Comparison of ENCODE assay signal across 8 cellular contexts in the genomic region with DNA sequence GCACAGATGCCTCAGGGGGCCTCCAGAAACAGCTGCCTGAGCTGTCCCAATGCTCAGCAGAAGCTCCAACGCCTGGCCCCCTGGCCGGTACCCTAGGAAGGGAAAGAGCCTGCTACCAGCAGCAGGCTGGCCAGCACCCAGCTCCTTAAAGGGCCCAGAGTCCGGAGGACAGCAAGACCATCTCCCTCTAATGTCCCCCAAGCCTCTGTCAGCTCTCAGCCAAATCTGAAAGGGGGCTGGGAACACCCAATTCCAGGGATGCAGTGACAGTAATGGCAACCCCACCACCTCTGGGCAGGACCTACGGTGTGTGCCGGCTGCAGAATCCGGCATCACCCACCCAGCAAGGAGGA. TPM values are rescaled to one million over a fixed set of nuclear protein-coding genes. Genes with fewer than 3 reads are reported as not detected.
DNase-seq lines count a peak whose midpoint lies in the region; ATAC-seq, FAIRE-seq and TF ChIP-seq lines count a peak whose summit lies in the region.

No MANE protein-coding gene starts in this region.

- H3K4me1 Mint-ChIP-seq in stimulated activated naive CD8-positive, alpha-beta T cell treated with anti-CD3 and anti-CD28 coated beads, Interleukin-15, Interleukin-2, amounts not matched to agents 100 ng/mL and 50 ng/mL, for 24 hours (ENCODE audit: low read depth) = peaks cover 72% of the 10 kb centered on the region

- H3K36me3 ChIP-seq in adrenal gland (replicated peaks in 1 of 2) (peaks cover 0 to 2% of the 10 kb centered on the region in 2 donors), muscle layer of colon (ENCODE audit: insufficient read depth, low read length) (no peaks in the 10 kb centered on the region)

- H3K9ac ChIP-seq in muscle layer of colon (ENCODE audit: low read length) = peak overlapping the region; percentile 9

- H3K4me3 Mint-ChIP-seq in stimulated activated naive CD8-positive, alpha-beta T cell treated with anti-CD3 and anti-CD28 coated beads, Interleukin-15, Interleukin-2, amounts not matched to agents 100 ng/mL and 50 ng/mL, for 24 hours = peak overlapping the region; percentile 99

- no peaks in the 10 kb centered on the region for H3K9me3 Mint-ChIP-seq in stimulated activated naive CD8-positive, alpha-beta T cell treated with anti-CD3 and anti-CD28 coated beads, Interleukin-15, Interleukin-2, amounts not matched to agents 100 ng/mL and 50 ng/mL, for 24 hours

- no peak for DNase-seq in stimulated activated naive CD8-positive, alpha-beta T cell treated with anti-CD3 and anti-CD28 coated beads, Interleukin-15, Interleukin-2, amounts not matched to agents 100 U/mL and 50 U/mL, for 24 hours
- no peak for DNase-seq in adrenal gland
- DNase-seq in urothelium cell line (ENCODE audit: low spot score) = no peak
- no peak for DNase-seq in glomerular visceral epithelial cell (ENCODE audit: extremely low spot score)
- no peak for DNase-seq in activated CD4-positive, CD25-positive, alpha-beta regulatory T cell treated with anti-CD3 and anti-CD28 coated beads, Interleukin-2, amount 50 U/mL, for 72 hours

- TF ChIP-seq CTCF in adrenal gland (IDR thresholded peaks at IDR 0.05) = no peak

- no peak for FAIRE-seq in urothelium cell line (lab: Jason Lieb, UNC)

- intact Hi-C loops in adrenal gland (cut with DNase I) = no loop called here

- TF ChIP-seq POLR2A in adrenal gland (IDR thresholded peaks at IDR 0.05) = no peak

- peaks cover 46% of the 10 kb centered on the region for H3K36me3 Mint-ChIP-seq in stimulated activated naive CD8-positive, alpha-beta T cell treated with anti-CD3 and anti-CD28 coated beads, Interleukin-15, Interleukin-2, amounts not matched to agents 100 ng/mL and 50 ng/mL, for 24 hours (ENCODE audit: low read depth)

- H3K4me3 ChIP-seq in adrenal gland (peak overlapping the region in 1 of 4 donors; percentile 35), muscle layer of colon (ENCODE audit: low read depth in 1 of 2, low read length in 2 of 2) (no peak overlapping the region)

- ATAC-seq in stimulated activated naive CD8-positive, alpha-beta T cell treated with anti-CD3 and anti-CD28 coated beads, Interleukin-15, Interleukin-2, amounts not matched to agents 100 U/mL and 50 U/mL, for 24 hours = no peak
- ATAC-seq in HG02642 (IDR thresholded peaks at IDR 0.05; ENCODE audit: poor library complexity, unreplicated experiment) = no peak

- H3K27me3 ChIP-seq in adrenal gland (no peaks in the 10 kb centered on the region), muscle layer of colon (ENCODE audit: control insufficient read depth in 1 of 2, insufficient read depth in 2 of 2, low read length in 2 of 2) (no peaks in the 10 kb centered on the region)

- H3K27ac ChIP-seq in adrenal gland = peak overlapping the region in 4 of 5 donors; percentile 26 to 91 (median 58)
- no peak overlapping the region for H3K27ac ChIP-seq in muscle layer of colon (ENCODE audit: low read depth, low read length)

- no peaks in the 10 kb centered on the region for H3K27me3 Mint-ChIP-seq in stimulated activated naive CD8-positive, alpha-beta T cell treated with anti-CD3 and anti-CD28 coated beads, Interleukin-15, Interleukin-2, amounts not matched to agents 100 ng/mL and 50 ng/mL, for 24 hours

- H3K9me3 ChIP-seq in adrenal gland (replicated peaks in 1 of 3) (no peaks in the 10 kb centered on the region), muscle layer of colon (ENCODE audit: low read length) (no peaks in the 10 kb centered on the region)

- H3K27ac Mint-ChIP-seq in stimulated activated naive CD8-positive, alpha-beta T cell treated with anti-CD3 and anti-CD28 coated beads, Interleukin-15, Interleukin-2, amounts not matched to agents 100 ng/mL and 50 ng/mL, for 24 hours = peak overlapping the region; percentile 98

- 42 to 57% (median 52%) methylated on average over 6 of the region's 6 CpGs for WGBS in adrenal gland, 4 donors

- peaks cover 42 to 77% of the 10 kb centered on the region in 2 donors for H3K4me1 ChIP-seq in adrenal gland (replicated peaks in 1 of 2)
- H3K4me1 ChIP-seq in muscle layer of colon (ENCODE audit: insufficient read depth, low read length) = peaks cover 39% of the 10 kb centered on the region

RNA-seq across cellular contexts. Expression of gene PPP6R1, which starts 4.2 kb away (rescaled TPM):
- 100 to 1,000 TPM in 2 of 8 donors, 10 to 100 TPM in 6; 55.1 to 116 (median 87.9) TPM for total RNA-seq in adrenal gland
- 100 to 1,000 TPM in 1 of 3 donors, 10 to 100 TPM in 2; 33.4 to 102 (median 56.1) TPM for polyA plus RNA-seq in adrenal gland

RNA-seq across cellular contexts. Expression of gene HSPBP1, which starts 25.3 kb away (rescaled TPM):
- 10 to 100 TPM; 22.0 to 46.0 (median 33.2) TPM for total RNA-seq in adrenal gland
- 10 to 100 TPM; 18.8 to 49.8 (median 49.2) TPM for polyA plus RNA-seq in adrenal gland

RNA-seq across cellular contexts. Expression of gene TMEM86B, which starts 26.0 kb away (rescaled TPM):
- 1 to 10 TPM; 1.5 to 5.2 (median 4.3) TPM for total RNA-seq in adrenal gland
- polyA plus RNA-seq in adrenal gland = 10 to 100 TPM in 2 of 3 donors, under 1 TPM in 1; 0.20 to 47.8 (median 23.1) TPM

RNA-seq across cellular contexts. Expression of gene BRSK1, which starts 29.2 kb away (rescaled TPM):
- 10 to 100 TPM in 6 of 8 donors, 1 to 10 TPM in 2; 2.0 to 24.9 (median 13.0) TPM for total RNA-seq in adrenal gland
- 10 to 100 TPM in 2 of 3 donors, 1 to 10 TPM in 1; 7.2 to 64.3 (median 27.6) TPM for polyA plus RNA-seq in adrenal gland

RNA-seq across cellular contexts. Expression of gene PTPRH, which starts 45.3 kb away (rescaled TPM):
- total RNA-seq in adrenal gland = 10 to 100 TPM; 42.8 to 93.8 (median 52.9) TPM
- 10 to 100 TPM; 30.1 to 54.9 (median 34.9) TPM for polyA plus RNA-seq in adrenal gland
